ENCODE assay signal across 12 cellular contexts in the genomic region with DNA sequence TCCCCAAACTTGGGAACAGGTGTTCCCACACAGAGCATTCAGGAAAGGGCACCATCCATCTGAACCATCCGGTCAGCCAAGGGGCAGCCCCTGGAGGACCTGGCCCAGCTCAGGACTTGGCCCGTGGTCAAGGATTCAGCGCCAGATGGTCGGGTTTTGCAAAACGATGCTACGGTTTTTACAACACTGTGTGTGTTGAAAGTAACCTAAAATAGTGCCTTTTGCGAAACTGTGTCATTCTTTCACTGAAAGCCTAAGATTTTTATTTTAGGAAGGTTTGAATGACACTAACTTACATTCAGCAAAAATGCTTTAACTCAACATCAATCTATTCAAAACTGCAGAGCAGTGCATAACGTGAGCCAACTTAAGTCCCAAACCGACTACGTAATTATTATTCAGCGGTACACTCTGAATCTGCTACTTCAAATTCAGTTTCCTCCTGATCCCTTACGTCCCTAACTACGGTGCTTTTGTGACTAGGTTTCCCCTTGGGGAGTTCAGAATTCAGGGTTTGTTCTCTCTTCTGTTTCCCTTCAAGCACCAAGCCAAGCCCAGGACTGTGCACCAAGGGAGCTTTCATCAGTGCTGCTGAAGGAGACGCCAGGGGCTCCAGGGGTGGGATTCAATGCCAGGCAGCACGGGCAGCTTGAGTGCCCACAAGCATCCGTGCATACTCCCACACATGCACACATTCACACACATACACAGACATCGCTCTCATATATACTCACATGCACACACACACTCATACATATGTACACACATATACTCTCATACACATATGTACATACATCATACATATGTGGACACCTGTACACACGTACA. TPM values are rescaled to one million over a fixed set of nuclear protein-coding genes. Genes with fewer than 3 reads are reported as not detected.
DNase-seq lines count a peak whose midpoint lies in the region; ATAC-seq and TF ChIP-seq lines count a peak whose summit lies in the region.
"Had no signal": no experiment of that assay in that cellular context is flagged by ENCODE, and none has a peak within 500 bp of the region (broad histone marks: within the 10 kb centered on the region; RNA-seq: fewer than 3 reads in every experiment).

No MANE protein-coding gene starts in this region.

- in situ Hi-C loops in brain microvascular endothelial cell (cut with HindIII; ENCODE audit: low pct_ligation_motif_present, low sequenced_read_pairs), result no loop called here

- no peak for TF ChIP-seq CTCF in brain microvascular endothelial cell (IDR thresholded peaks at IDR 0.05; ENCODE audit: low read depth, low read length, missing control alignments)

- H3K27me3 ChIP-seq in brain microvascular endothelial cell (replicated peaks), result no peaks in the 10 kb centered on the region

- intact Hi-C loops in Right ventricle myocardium superior (cut with DNase I) (no loop called here), cardiac septum (cut with DNase I) (no loop called here)

- peaks cover 23% of the 10 kb centered on the region for H3K36me3 ChIP-seq in brain microvascular endothelial cell (replicated peaks)

- no peak for DNase-seq in Right ventricle myocardium superior
- no peak for DNase-seq in cardiac septum (ENCODE audit: low spot score)
- peak; percentile 86 for DNase-seq in RPMI8226
- DNase-seq in superior temporal gyrus (ENCODE audit: extremely low spot score), result peak; percentile 52
- DNase-seq in AG08396 (ENCODE audit: low spot score), result no peak
- no peak for DNase-seq in NCI-H2196 treated with DMSO at 0.1 percent for 48 hours (lab: John Stamatoyannopoulos, UW; ENCODE audit: unreplicated experiment)
- no peak for DNase-seq in brain microvascular endothelial cell
- DNase-seq: erythroblast, NCI-H1930 had no signal

- ATAC-seq in Right ventricle myocardium superior (ENCODE audit: poor library complexity) (peak; percentile 2), HG02884 (IDR thresholded peaks at IDR 0.05; ENCODE audit: unreplicated experiment) (peak; percentile 28)
- ATAC-seq: A549 had no signal

- no peak overlapping the region for H3K27ac ChIP-seq in brain microvascular endothelial cell
- H3K27ac ChIP-seq: A549 had no signal

- H3K4me3 ChIP-seq in brain microvascular endothelial cell (ENCODE audit: low read depth, low read length), result no peak overlapping the region
- H3K4me3 ChIP-seq: A549 had no signal

RNA-seq across cellular contexts. Expression of a gene that starts 25.8 kb away (rescaled TPM):
- total RNA-seq in Right ventricle myocardium superior (11.5 TPM), cardiac septum (14.7 TPM)

RNA-seq across cellular contexts. Expression of a gene that starts 52.8 kb away (rescaled TPM):
- not detected for total RNA-seq in Right ventricle myocardium superior
- total RNA-seq in cardiac septum, result 0.19 TPM
- total RNA-seq: mononuclear cell had no signal

Comparison
In these comparisons a context has a peak if more than half of its experiments do, and no peak if none do; other contexts are left out.
1. DNase-seq: peak in RPMI8226 (single experiment) and superior temporal gyrus (single experiment); none in Right ventricle myocardium superior (single experiment), cardiac septum (single experiment), AG08396 (single experiment), NCI-H2196 treated with DMSO at 0.1 percent for 48 hours (single experiment) and brain microvascular endothelial cell (single experiment).